Comparison of ENCODE assay signal across 30 cellular contexts in the genomic region with DNA sequence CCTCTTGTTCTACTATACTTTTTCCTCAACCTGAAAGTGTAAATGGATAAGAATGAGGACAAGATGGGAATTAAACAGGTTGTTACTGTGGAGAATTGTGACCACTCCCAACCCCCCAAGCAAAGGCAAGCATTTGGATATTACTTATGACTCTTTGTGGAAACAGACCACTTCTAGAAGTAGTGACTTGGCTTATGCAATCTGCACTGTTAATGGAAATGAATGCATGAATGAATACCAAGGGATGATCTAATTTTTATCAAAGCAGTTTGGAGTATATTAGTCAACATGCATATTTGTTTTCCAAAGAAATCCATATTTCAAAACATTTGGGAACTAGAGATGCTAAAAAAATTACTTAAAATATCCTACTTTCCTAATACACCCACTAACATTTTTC. TPM values are rescaled to one million over a fixed set of nuclear protein-coding genes. Genes with fewer than 3 reads are reported as not detected.
DNase-seq lines count a peak whose midpoint lies in the region; ATAC-seq, FAIRE-seq and TF ChIP-seq lines count a peak whose summit lies in the region.
"Had no signal": no experiment of that assay in that cellular context is flagged by ENCODE, and none has a peak within 500 bp of the region (broad histone marks: within the 10 kb centered on the region; RNA-seq: fewer than 3 reads in every experiment).

No MANE protein-coding gene starts in this region.

- TF ChIP-seq CTCF in astrocyte (IDR thresholded peaks at IDR 0.05; ENCODE audit: insufficient read depth, low read depth, low read length) (no peak), gastroesophageal sphincter (IDR thresholded peaks at IDR 0.05) (no peak), sigmoid colon (IDR thresholded peaks at IDR 0.05) (no peak)

- H3K27me3 Mint-ChIP-seq in astrocyte (ENCODE audit: low read depth, unreplicated experiment): no peaks in the 10 kb centered on the region
- H3K27me3 Mint-ChIP-seq: activated naive CD4-positive, alpha-beta T cell treated with anti-CD3 and anti-CD28 coated beads, Interleukin-2, amount 50 U/mL, for 24 hours; stimulated activated memory B cell treated with anti-CD40 and anti-IgM and Interleukin-4, amounts not matched to agents 10 μg/mL and 1 μg/mL and 100 μg/mL, for 72 hours had no signal

- TF ChIP-seq EP300 in gastroesophageal sphincter (IDR thresholded peaks at IDR 0.05): no peak
- TF ChIP-seq EP300 in sigmoid colon (IDR thresholded peaks at IDR 0.05): no peak

- peaks cover 93% of the 10 kb centered on the region for H3K79me2 ChIP-seq in astrocyte (ENCODE audit: insufficient read depth, low read length)

- H3K36me3 Mint-ChIP-seq in astrocyte (ENCODE audit: low read depth, unreplicated experiment): peaks cover 25% of the 10 kb centered on the region
- H3K36me3 Mint-ChIP-seq: activated naive CD4-positive, alpha-beta T cell treated with anti-CD3 and anti-CD28 coated beads, Interleukin-2, amount 50 U/mL, for 24 hours; stimulated activated memory B cell treated with anti-CD40 and anti-IgM and Interleukin-4, amounts not matched to agents 10 μg/mL and 1 μg/mL and 100 μg/mL, for 72 hours had no signal

- H3K4me3 Mint-ChIP-seq in astrocyte (ENCODE audit: unreplicated experiment): no peak overlapping the region
- H3K4me3 Mint-ChIP-seq: activated naive CD4-positive, alpha-beta T cell treated with anti-CD3 and anti-CD28 coated beads, Interleukin-2, amount 50 U/mL, for 24 hours; stimulated activated memory B cell treated with anti-CD40 and anti-IgM and Interleukin-4, amounts not matched to agents 10 μg/mL and 1 μg/mL and 100 μg/mL, for 72 hours; WTC11 had no signal

- FAIRE-seq in astrocyte (lab: Jason Lieb, UNC): no peak
- FAIRE-seq in HTR-8/SVneo (lab: Jason Lieb, UNC): no peak
- FAIRE-seq: kidney had no signal

- no peaks in the 10 kb centered on the region for H3K9me3 Mint-ChIP-seq in astrocyte (ENCODE audit: unreplicated experiment)
- H3K9me3 Mint-ChIP-seq: activated naive CD4-positive, alpha-beta T cell treated with anti-CD3 and anti-CD28 coated beads, Interleukin-2, amount 50 U/mL, for 24 hours; stimulated activated memory B cell treated with anti-CD40 and anti-IgM and Interleukin-4, amounts not matched to agents 10 μg/mL and 1 μg/mL and 100 μg/mL, for 72 hours; WTC11 had no signal

- peak overlapping the region; percentile 41 for H3K27ac Mint-ChIP-seq in astrocyte (ENCODE audit: unreplicated experiment)
- H3K27ac Mint-ChIP-seq: activated naive CD4-positive, alpha-beta T cell treated with anti-CD3 and anti-CD28 coated beads, Interleukin-2, amount 50 U/mL, for 24 hours; stimulated activated memory B cell treated with anti-CD40 and anti-IgM and Interleukin-4, amounts not matched to agents 10 μg/mL and 1 μg/mL and 100 μg/mL, for 72 hours; WTC11 had no signal

- peak; percentile 32 for ATAC-seq in gastroesophageal sphincter
- no peak for ATAC-seq in HG02571 (IDR thresholded peaks at IDR 0.05; ENCODE audit: unreplicated experiment)
- ATAC-seq: stimulated activated memory B cell treated with anti-CD40 and anti-IgM and Interleukin-4, amounts not matched to agents 10 μg/mL and 1 μg/mL and 100 μg/mL, for 72 hours; WTC11 had no signal

- no peak overlapping the region for H2AFZ ChIP-seq in astrocyte (ENCODE audit: low read depth, low read length)

- intact Hi-C loops in sigmoid colon (cut with DNase I): no loop called here

- DNase-seq in GM03348 (ENCODE audit: low spot score): peak; percentile 69
- no peak for DNase-seq in astrocyte (ENCODE audit: low read depth)
- DNase-seq in sigmoid colon: no peak
- no peak for DNase-seq in HTR-8/SVneo (ENCODE audit: insufficient read length, low spot score)
- DNase-seq in NCI-H1694 (lab: John Stamatoyannopoulos, UW): no peak
- DNase-seq in kidney tubule cell (ENCODE audit: low spot score): no peak
- DNase-seq: activated CD4-positive, alpha-beta T cell treated with anti-CD3 and anti-CD28 coated beads, Interleukin-2, amount 50 U/mL, for 1 hour; central memory CD4-positive, alpha-beta T cell; COR-L47; foreskin melanocyte; kidney; mammary epithelial cell; NCI-H1105; NCI-H2081; NCI-H345; spleen; stimulated activated CD4-positive, alpha-beta T cell treated with anti-CD3 and anti-CD28 coated beads, Interleukin-4, amount 100 ng/mL, for 1 hour had no signal

- H3K4me1 ChIP-seq in astrocyte (ENCODE audit: insufficient read depth, low read length) (peaks cover 11% of the 10 kb centered on the region), gastroesophageal sphincter (peaks cover 22 to 90% (median 33%) of the 10 kb centered on the region in 3 donors), sigmoid colon (peaks cover 0 to 94% (median 79%) of the 10 kb centered on the region in 4 donors)
- H3K4me1 ChIP-seq: BLaER1, HAP-1 had no signal

- no peak overlapping the region for H3K4me3 ChIP-seq in astrocyte (ENCODE audit: insufficient read depth, low read depth, low read length)
- no peak overlapping the region for H3K4me3 ChIP-seq in gastroesophageal sphincter
- no peak overlapping the region for H3K4me3 ChIP-seq in sigmoid colon
- H3K4me3 ChIP-seq: BLaER1, HAP-1, prostate gland, spleen, thoracic aorta, vagina had no signal

- H3K4me1 Mint-ChIP-seq in astrocyte (ENCODE audit: low read depth, unreplicated experiment): peaks cover 30% of the 10 kb centered on the region
- H3K4me1 Mint-ChIP-seq: activated naive CD4-positive, alpha-beta T cell treated with anti-CD3 and anti-CD28 coated beads, Interleukin-2, amount 50 U/mL, for 24 hours; stimulated activated memory B cell treated with anti-CD40 and anti-IgM and Interleukin-4, amounts not matched to agents 10 μg/mL and 1 μg/mL and 100 μg/mL, for 72 hours; WTC11 had no signal

- H3K9ac ChIP-seq in astrocyte (ENCODE audit: low read length): no peak overlapping the region
- H3K9ac ChIP-seq: BLaER1 had no signal

- no peaks in the 10 kb centered on the region for H3K9me3 ChIP-seq in astrocyte (ENCODE audit: insufficient read depth, low read depth, low read length)
- H3K9me3 ChIP-seq in gastroesophageal sphincter: no peaks in the 10 kb centered on the region
- H3K9me3 ChIP-seq in sigmoid colon: no peaks in the 10 kb centered on the region
- H3K9me3 ChIP-seq: HAP-1, neutrophil, prostate gland, spleen, thoracic aorta, vagina had no signal

- H3K36me3 ChIP-seq in astrocyte (ENCODE audit: insufficient read depth, low read length) (peaks cover 29% of the 10 kb centered on the region), gastroesophageal sphincter (peaks cover 0 to 40% of the 10 kb centered on the region in 2 donors), sigmoid colon (peaks cover 0 to 32% (median 9%) of the 10 kb centered on the region in 4 donors)
- H3K36me3 ChIP-seq: neutrophil, prostate gland had no signal

- no peak for TF ChIP-seq POLR2A in gastroesophageal sphincter (IDR thresholded peaks at IDR 0.05)
- TF ChIP-seq POLR2A in sigmoid colon (IDR thresholded peaks at IDR 0.05): no peak

- H3K27ac ChIP-seq in astrocyte (ENCODE audit: low read depth, low read length) (no peak overlapping the region), gastroesophageal sphincter (peak overlapping the region in 3 of 4 donors; percentile 18 to 72 (median 68)), sigmoid colon (peak overlapping the region in 3 of 4 donors; percentile 75 to 80 (median 76))
- H3K27ac ChIP-seq: BLaER1, HL-60, neutrophil, prostate gland, spleen, vagina had no signal

- H3K27me3 ChIP-seq in astrocyte (ENCODE audit: insufficient read depth, low read length) (no peaks in the 10 kb centered on the region), gastroesophageal sphincter (no peaks in the 10 kb centered on the region), sigmoid colon (no peaks in the 10 kb centered on the region)
- H3K27me3 ChIP-seq: BLaER1, neutrophil, spleen, vagina had no signal

- no peak overlapping the region for H3K4me2 ChIP-seq in astrocyte (ENCODE audit: low read length)
- H3K4me2 ChIP-seq: BLaER1 had no signal

- H4K20me1 ChIP-seq in astrocyte (ENCODE audit: insufficient read depth, low read length): peaks cover 61% of the 10 kb centered on the region

RNA-seq across cellular contexts. Expression of a gene that starts 35.3 kb away (rescaled TPM):
- 46.1 and 47.8 TPM in 2 replicates for total RNA-seq in astrocyte
- total RNA-seq in gastroesophageal sphincter: 100 to 1,000 TPM; 136 to 215 (median 176) TPM
- total RNA-seq in sigmoid colon: 100 to 1,000 TPM in 3 of 4 donors, 10 to 100 TPM in 1; 96.3 to 161 (median 115) TPM
- 1 to 10 TPM in 2 of 3 donors, under 1 TPM in 1; 0.69 to 7.9 (median 1.8) TPM for polyA plus RNA-seq in sigmoid colon
- total RNA-seq: OCI-LY7 had no signal
